ENCODE assay signal across 1 cellular context in the genomic region with DNA sequence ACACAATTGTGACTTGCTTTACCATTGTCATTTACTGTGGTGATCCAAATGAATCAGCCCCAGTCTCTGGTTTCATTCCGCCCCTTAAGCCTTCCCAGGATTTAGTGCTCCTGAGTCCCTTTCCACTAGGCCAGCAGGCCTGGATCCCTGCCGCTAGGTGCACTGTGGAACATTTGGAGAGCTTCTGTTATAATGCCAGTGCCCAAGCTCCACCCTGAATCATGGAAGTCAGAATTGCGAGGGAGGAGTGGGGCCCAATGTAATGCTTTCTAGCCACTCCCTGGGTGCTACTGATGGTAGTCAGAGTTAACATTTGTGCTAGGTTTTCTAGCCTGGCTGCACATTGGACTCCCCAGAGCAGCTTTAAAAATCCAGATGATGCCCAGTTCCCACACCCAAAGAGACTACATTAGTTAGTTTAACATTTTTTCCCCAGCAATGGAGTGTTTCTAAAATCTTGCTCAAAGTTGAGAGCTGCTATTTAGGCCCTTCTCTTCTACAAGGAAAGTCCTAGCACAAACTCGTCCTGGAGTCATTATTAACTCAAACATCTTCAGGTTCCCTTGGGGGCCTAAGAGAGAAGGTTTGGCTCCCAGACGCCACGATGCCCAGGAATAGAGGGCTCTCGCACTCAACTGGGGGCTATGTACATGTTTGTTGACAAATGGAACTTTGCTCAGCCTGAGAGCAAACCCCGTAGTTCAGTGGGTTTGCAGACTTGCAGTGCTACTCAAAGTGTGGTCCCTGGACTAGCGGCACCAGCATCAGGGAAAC.
TF ChIP-seq lines count a peak whose summit lies in the region.

No MANE protein-coding gene starts in this region.

TF ChIP-seq in liver, 16 proteins besides CTCF, POLR2A, EP300 and RAD21 (continued from another document):
- TF ChIP-seq, protein P1, sequence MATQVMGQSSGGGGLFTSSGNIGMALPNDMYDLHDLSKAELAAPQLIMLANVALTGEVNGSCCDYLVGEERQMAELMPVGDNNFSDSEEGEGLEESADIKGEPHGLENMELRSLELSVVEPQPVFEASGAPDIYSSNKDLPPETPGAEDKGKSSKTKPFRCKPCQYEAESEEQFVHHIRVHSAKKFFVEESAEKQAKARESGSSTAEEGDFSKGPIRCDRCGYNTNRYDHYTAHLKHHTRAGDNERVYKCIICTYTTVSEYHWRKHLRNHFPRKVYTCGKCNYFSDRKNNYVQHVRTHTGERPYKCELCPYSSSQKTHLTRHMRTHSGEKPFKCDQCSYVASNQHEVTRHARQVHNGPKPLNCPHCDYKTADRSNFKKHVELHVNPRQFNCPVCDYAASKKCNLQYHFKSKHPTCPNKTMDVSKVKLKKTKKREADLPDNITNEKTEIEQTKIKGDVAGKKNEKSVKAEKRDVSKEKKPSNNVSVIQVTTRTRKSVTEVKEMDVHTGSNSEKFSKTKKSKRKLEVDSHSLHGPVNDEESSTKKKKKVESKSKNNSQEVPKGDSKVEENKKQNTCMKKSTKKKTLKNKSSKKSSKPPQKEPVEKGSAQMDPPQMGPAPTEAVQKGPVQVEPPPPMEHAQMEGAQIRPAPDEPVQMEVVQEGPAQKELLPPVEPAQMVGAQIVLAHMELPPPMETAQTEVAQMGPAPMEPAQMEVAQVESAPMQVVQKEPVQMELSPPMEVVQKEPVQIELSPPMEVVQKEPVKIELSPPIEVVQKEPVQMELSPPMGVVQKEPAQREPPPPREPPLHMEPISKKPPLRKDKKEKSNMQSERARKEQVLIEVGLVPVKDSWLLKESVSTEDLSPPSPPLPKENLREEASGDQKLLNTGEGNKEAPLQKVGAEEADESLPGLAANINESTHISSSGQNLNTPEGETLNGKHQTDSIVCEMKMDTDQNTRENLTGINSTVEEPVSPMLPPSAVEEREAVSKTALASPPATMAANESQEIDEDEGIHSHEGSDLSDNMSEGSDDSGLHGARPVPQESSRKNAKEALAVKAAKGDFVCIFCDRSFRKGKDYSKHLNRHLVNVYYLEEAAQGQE (IDR thresholded peaks at IDR 0.05): peak; percentile 6
- no peak for TF ChIP-seq JUND (IDR thresholded peaks at IDR 0.05)
- TF ChIP-seq EGR1 (IDR thresholded peaks at IDR 0.05; ENCODE audit: low read depth in 2 of 2): no peak
- no peak for TF ChIP-seq YY1 (IDR thresholded peaks at IDR 0.05)
